ENCODE assay signal across 16 cellular contexts in the genomic region with DNA sequence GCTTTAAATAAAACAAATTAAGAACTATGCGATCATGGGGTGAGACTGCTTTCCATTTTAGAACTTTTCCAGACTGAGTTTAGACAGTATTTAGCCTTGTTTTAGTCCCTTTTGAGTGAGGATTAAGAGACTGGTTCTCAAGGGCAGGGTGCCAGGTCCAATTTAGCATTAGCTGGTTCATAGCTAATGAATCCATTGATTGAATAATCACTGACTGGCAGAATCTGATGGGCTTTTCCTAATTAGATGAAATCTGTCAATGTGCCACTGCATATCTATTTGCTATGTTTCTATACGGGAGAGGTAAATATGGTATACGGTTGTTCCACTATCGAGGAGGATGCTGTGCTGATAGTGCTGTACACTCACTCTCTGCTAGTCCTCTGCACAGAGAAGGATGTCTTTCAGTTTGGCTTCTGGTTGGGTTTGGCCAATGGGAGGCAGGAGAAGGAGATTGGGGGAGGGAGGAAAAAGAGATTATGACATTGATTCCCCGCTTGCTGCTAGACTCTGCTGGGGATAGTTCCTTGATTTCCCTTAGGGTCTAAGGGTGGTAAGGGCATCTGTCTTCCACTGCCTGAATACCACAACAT.
"Had no signal": no experiment of that assay in that cellular context is flagged by ENCODE, and none has a peak within 500 bp of the region (broad histone marks: within the 10 kb centered on the region; RNA-seq: fewer than 3 reads in every experiment).

No MANE protein-coding gene starts in this region.

- ATAC-seq: activated naive CD4-positive, alpha-beta T cell treated with anti-CD3 and anti-CD28 coated beads, Interleukin-2, amount 50 U/mL, for 72 hours; gastrocnemius medialis; heart left ventricle; naive thymus-derived CD8-positive, alpha-beta T cell; stimulated activated naive B cell treated with anti-CD40 and anti-IgM and Interleukin-4, amounts not matched to agents 10 μg/mL and 1 μg/mL and 100 μg/mL, for 72 hours had no signal

- DNase-seq: activated CD4-positive, alpha-beta T cell treated with anti-CD3 and anti-CD28 coated beads, Interleukin-2, amount 50 U/mL, for 4 hours; activated CD4-positive, CD25-positive, alpha-beta regulatory T cell treated with anti-CD3 and anti-CD28 coated beads, Interleukin-2, amount 50 U/mL, for 72 hours; activated gamma-delta T cell; adrenal gland; endodermal cell; gastrocnemius medialis; heart left ventricle; kidney glomerular epithelial cell; mesendoderm; naive thymus-derived CD8-positive, alpha-beta T cell; stimulated activated naive B cell treated with anti-CD40 and anti-IgM and Interleukin-4, amounts not matched to agents 10 μg/mL and 1 μg/mL and 100 μg/mL, for 72 hours; T1000; tibial artery had no signal

- H3K27me3 ChIP-seq: adrenal gland, gastrocnemius medialis, heart left ventricle, tibial artery had no signal

- H3K27ac ChIP-seq: adrenal gland, epithelial cell of prostate, gastrocnemius medialis, heart left ventricle, parathyroid adenoma, tibial artery had no signal
